8 cellular contexts compared by ENCODE assay signal in the genomic region with DNA sequence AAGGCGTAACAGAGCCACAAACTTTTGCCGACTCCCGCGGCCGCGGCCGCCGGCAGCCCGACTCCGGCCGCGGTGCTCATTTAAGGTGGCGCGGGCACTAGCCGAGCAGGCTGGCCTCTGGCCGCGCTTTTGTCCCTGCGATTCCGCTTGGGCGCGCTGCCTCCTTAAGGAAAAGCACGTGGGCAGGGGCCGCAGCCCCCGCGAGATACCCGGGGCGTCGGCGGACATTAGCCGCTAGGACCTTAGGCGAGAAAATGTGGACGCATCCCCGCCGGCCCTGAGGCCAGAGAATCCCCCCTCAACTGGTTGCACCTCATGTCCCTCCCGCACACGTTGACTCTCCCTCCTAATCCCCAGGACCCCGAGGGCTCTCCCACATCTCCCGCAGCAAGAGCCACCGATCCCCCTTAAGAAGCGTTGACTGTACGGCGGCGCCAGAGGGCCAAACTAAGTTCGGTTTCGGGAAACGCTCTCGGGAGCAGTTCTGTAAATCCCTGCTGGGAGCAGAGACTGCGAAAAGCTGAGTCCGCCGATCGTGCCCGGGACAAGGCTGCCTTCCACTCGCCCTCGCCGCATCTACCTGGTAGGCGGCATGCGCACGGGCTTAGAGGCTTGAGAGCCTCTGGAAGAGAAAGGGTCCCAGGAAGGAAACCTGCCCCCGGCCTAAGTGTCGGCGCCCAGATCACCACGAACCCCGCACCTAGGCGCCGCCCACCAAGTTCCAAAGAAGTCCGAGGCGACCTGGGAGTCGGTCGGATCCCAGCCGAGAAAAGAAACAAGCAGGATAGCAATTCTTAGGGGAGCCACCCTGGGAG. TPM values are rescaled to one million over a fixed set of nuclear protein-coding genes. Genes with fewer than 3 reads are reported as not detected.
DNase-seq lines count a peak whose midpoint lies in the region; ATAC-seq, FAIRE-seq and TF ChIP-seq lines count a peak whose summit lies in the region.

No MANE protein-coding gene starts in this region.

- no peaks in the 10 kb centered on the region for H3K9me2 ChIP-seq in Karpas-422 (replicated peaks; ENCODE audit: insufficient read depth, low read length)
- H3K9me2 ChIP-seq in neural cell (ENCODE audit: insufficient read depth, low read length), result no peaks in the 10 kb centered on the region

- no peak for TF ChIP-seq EP300 in neural cell (conservative IDR thresholded peaks at IDR 0.05; ENCODE audit: poor library complexity, severe bottlenecking)

- no peaks in the 10 kb centered on the region for H3K79me2 ChIP-seq in Karpas-422 (ENCODE audit: low read length)
- H3K79me2 ChIP-seq in neural cell (replicated peaks; ENCODE audit: insufficient read depth, low read length), result no peaks in the 10 kb centered on the region

- H3K4me3 Mint-ChIP-seq in CD8-positive, alpha-beta memory T cell, result peak overlapping the region; percentile 87 to 97 (median 94)

- ATAC-seq in GM21447 (IDR thresholded peaks at IDR 0.05; ENCODE audit: unreplicated experiment) (peak; percentile 36), RWPE2 (ENCODE audit: low read depth) (peak; percentile 46)

- H3K27me3 Mint-ChIP-seq in CD8-positive, alpha-beta memory T cell, result peaks cover 55 to 56% of the 10 kb centered on the region in 2 donors

- H3K27ac ChIP-seq in CD8-positive, alpha-beta memory T cell (ENCODE audit: low read depth, low read length), result peak overlapping the region; percentile 47
- H3K27ac ChIP-seq in Karpas-422 (ENCODE audit: low read length) (no peak overlapping the region), RWPE2 (ENCODE audit: poor library complexity, severe bottlenecking) (peak overlapping the region; percentile 85), neural cell (ENCODE audit: low read length) (no peak overlapping the region), thymus (ENCODE audit: low read depth) (no peak overlapping the region)

- H3K9ac ChIP-seq in Karpas-422 (ENCODE audit: low read length), result peak overlapping the region; percentile 91
- H3K9ac ChIP-seq in neural cell (ENCODE audit: low read length), result peak overlapping the region; percentile 58

- H3K27ac Mint-ChIP-seq in CD8-positive, alpha-beta memory T cell, result peak overlapping the region in 6 of 8 donors; percentile 32 to 86 (median 64)

- H4K20me1 ChIP-seq in Karpas-422 (ENCODE audit: insufficient read depth, low read depth, low read length) (no peaks in the 10 kb centered on the region), neural cell (ENCODE audit: insufficient read depth) (no peaks in the 10 kb centered on the region)

- H3K4me3 ChIP-seq in CD8-positive, alpha-beta memory T cell (ENCODE audit: low read length), result peak overlapping the region; percentile 85
- peak overlapping the region; percentile 71 for H3K4me3 ChIP-seq in Karpas-422 (ENCODE audit: low read length)
- H3K4me3 ChIP-seq in RWPE2 (ENCODE audit: severe bottlenecking), result peak overlapping the region; percentile 62
- H3K4me3 ChIP-seq in neural cell (ENCODE audit: low read length), result peak overlapping the region; percentile 88
- peak overlapping the region; percentile 69 for H3K4me3 ChIP-seq in thymus (ENCODE audit: low read length)

- under 1% methylated on average over 70 of the region's 70 CpGs for WGBS in thymus

- H3K36me3 ChIP-seq in CD8-positive, alpha-beta memory T cell (ENCODE audit: insufficient read depth, low read length), result no peaks in the 10 kb centered on the region
- H3K36me3 ChIP-seq in Karpas-422 (ENCODE audit: insufficient read depth, low read length) (no peaks in the 10 kb centered on the region), RWPE2 (ENCODE audit: low read depth) (peaks cover 4% of the 10 kb centered on the region), neural cell (ENCODE audit: insufficient read depth, low read length) (no peaks in the 10 kb centered on the region), thymus (ENCODE audit: control insufficient read depth, insufficient read depth) (no peaks in the 10 kb centered on the region)

- peaks cover 19 to 45% (median 32%) of the 10 kb centered on the region in 3 donors for H3K4me1 Mint-ChIP-seq in CD8-positive, alpha-beta memory T cell

- TF ChIP-seq CTCF in RWPE2 (IDR thresholded peaks at IDR 0.05; ENCODE audit: poor library complexity, severe bottlenecking) (no peak), neural cell (IDR thresholded peaks at IDR 0.05; ENCODE audit: poor library complexity, severe bottlenecking) (no peak)

- no peak for FAIRE-seq in frontal cortex (lab: Jason Lieb, UNC)

- H3K27me3 ChIP-seq in CD8-positive, alpha-beta memory T cell (ENCODE audit: insufficient read depth, low read length, poor library complexity, severe bottlenecking), result peaks cover 62% of the 10 kb centered on the region
- H3K27me3 ChIP-seq in Karpas-422 (ENCODE audit: low read length) (no peaks in the 10 kb centered on the region), RWPE2 (ENCODE audit: insufficient read depth, poor library complexity, severe bottlenecking) (no peaks in the 10 kb centered on the region), neural cell (ENCODE audit: insufficient read depth, low read depth, low read length) (peaks cover 100% of the 10 kb centered on the region), thymus (ENCODE audit: control insufficient read depth, insufficient read depth) (peaks cover 82% of the 10 kb centered on the region)

- POLR2A ChIA-PET in CD8-positive, alpha-beta memory T cell (lab: Charles Lee), result no interaction called here

- peaks cover 32% of the 10 kb centered on the region for H3K4me1 ChIP-seq in CD8-positive, alpha-beta memory T cell (ENCODE audit: insufficient read depth, low read length)
- H3K4me1 ChIP-seq in Karpas-422 (ENCODE audit: low read length), result peaks cover 34% of the 10 kb centered on the region
- H3K4me1 ChIP-seq in RWPE2 (ENCODE audit: insufficient read depth, poor library complexity, severe bottlenecking), result peaks cover 8% of the 10 kb centered on the region
- H3K4me1 ChIP-seq in thymus (ENCODE audit: control insufficient read depth, insufficient read depth, low read length), result peaks cover 9% of the 10 kb centered on the region

- CTCF ChIA-PET in CD8-positive, alpha-beta memory T cell (lab: Charles Lee), result no interaction called here

- DNase-seq in CD8-positive, alpha-beta memory T cell, result peak in 2 of 5 donors; percentile 34 to 55
- peak; percentile 88 for DNase-seq in Karpas-422
- peak; percentile 90 for DNase-seq in RWPE2 (ENCODE audit: low spot score)
- DNase-seq in activated naive CD4-positive, alpha-beta T cell treated with anti-CD3 and anti-CD28 coated beads, Interleukin-2, amount 50 U/mL, for 16 hours, result peak; percentile 76
- peak; percentile 84 to 93 for DNase-seq in frontal cortex (ENCODE audit: low spot score in 2 of 2)

- no peaks in the 10 kb centered on the region for H3F3A ChIP-seq in neural cell (ENCODE audit: insufficient read depth, low read length, poor library complexity, severe bottlenecking)

- H3K4me2 ChIP-seq in Karpas-422 (ENCODE audit: low read depth, low read length, poor library complexity, severe bottlenecking), result peak overlapping the region; percentile 96
- peak overlapping the region; percentile 73 for H3K4me2 ChIP-seq in neural cell (ENCODE audit: low read length)

- H3K9me3 ChIP-seq in CD8-positive, alpha-beta memory T cell (ENCODE audit: low read length), result no peaks in the 10 kb centered on the region
- no peaks in the 10 kb centered on the region for H3K9me3 ChIP-seq in Karpas-422 (ENCODE audit: low read length)
- H3K9me3 ChIP-seq in RWPE2 (ENCODE audit: severe bottlenecking), result no peaks in the 10 kb centered on the region
- no peaks in the 10 kb centered on the region for H3K9me3 ChIP-seq in neural cell (ENCODE audit: low read length)
- no peaks in the 10 kb centered on the region for H3K9me3 ChIP-seq in thymus (ENCODE audit: control insufficient read depth)

- no peak for TF ChIP-seq RAD21 in neural cell (conservative IDR thresholded peaks at IDR 0.05)

- peaks cover 0 to 2% (median 0%) of the 10 kb centered on the region in 3 donors for H3K36me3 Mint-ChIP-seq in CD8-positive, alpha-beta memory T cell

- peaks cover 7 to 16% (median 13%) of the 10 kb centered on the region in 5 donors for H3K9me3 Mint-ChIP-seq in CD8-positive, alpha-beta memory T cell

- H2AFZ ChIP-seq in Karpas-422 (ENCODE audit: low read length) (peak overlapping the region; percentile 100), neural cell (ENCODE audit: low read depth, low read length) (peak overlapping the region; percentile 76)

TF ChIP-seq in neural cell, 6 proteins besides CTCF, POLR2A, EP300 and RAD21:
- TF ChIP-seq POLR2AphosphoS5 (IDR thresholded peaks at IDR 0.05) (peak; percentile 34), MXI1 (conservative IDR thresholded peaks at IDR 0.05; ENCODE audit: poor library complexity, severe bottlenecking) (peak; percentile 35), TAF1 (IDR thresholded peaks at IDR 0.05; ENCODE audit: low read depth) (no peak)

RNA-seq across cellular contexts. Expression of gene SATB2, which starts 1.8 kb away (rescaled TPM):
- under 1 TPM; 0.09 to 0.13 TPM for total RNA-seq in CD8-positive, alpha-beta memory T cell
- not detected for polyA plus RNA-seq in CD8-positive, alpha-beta memory T cell
- 1.7 and 5.7 TPM in 2 replicates for total RNA-seq in Karpas-422 (2014; rRNA removed; shearing (Covaris generic); ENCODE audit: low replicate concordance)
- 440 TPM for total RNA-seq in frontal cortex
- polyA plus RNA-seq in neural cell, result 0.21 TPM in 1 of 2 replicates, not detected in the other
- polyA minus RNA-seq in neural cell, result 0.49 and 0.81 TPM in 2 replicates
- 0.73 TPM for polyA plus RNA-seq in thymus

Comparison
In these comparisons a context has a peak if more than half of its experiments do, and no peak if none do; other contexts are left out.
1. H3K27ac ChIP-seq: peak in CD8-positive, alpha-beta memory T cell (single experiment) and RWPE2 (single experiment); none in Karpas-422 (single experiment), neural cell (single experiment) and thymus (single experiment).
2. RNA of gene SATB2, which starts 1.8 kb away (total RNA-seq): 440 TPM in frontal cortex (single experiment); 1.7 to 5.7 TPM in Karpas-422 and 0.09 to 0.13 TPM in CD8-positive, alpha-beta memory T cell; every median in the first group is over 10 times any median in the second.
3. Peak in every context shown above with its lines, with median percentiles within 50 percentile points of each other: H3K4me3 ChIP-seq.